19 cellular contexts compared by ENCODE assay signal in genomic region chr1:221706191-221706590, GRCh38. TPM values are rescaled to one million over a fixed set of nuclear protein-coding genes. Genes with fewer than 3 reads are reported as not detected.
DNase-seq lines count a peak whose midpoint lies in the region; ATAC-seq lines count a peak whose summit lies in the region.
"Had no signal": no experiment of that assay in that cellular context is flagged by ENCODE, and none has a peak within 500 bp of the region (broad histone marks: within the 10 kb centered on the region; RNA-seq: fewer than 3 reads in every experiment).

No MANE protein-coding gene starts in this region.

- no peak overlapping the region for H2AFZ ChIP-seq in mesenchymal stem cell (ENCODE audit: low read depth, low read length)

- H3K14ac ChIP-seq in mesenchymal stem cell (ENCODE audit: low read length in 2 of 2) = no peak overlapping the region

- H3K9me3 ChIP-seq in T-helper 17 cell (ENCODE audit: control insufficient read depth, low read length, poor library complexity, severe bottlenecking) (no peaks in the 10 kb centered on the region), mesenchymal stem cell (ENCODE audit: control insufficient read depth, low read length) (no peaks in the 10 kb centered on the region)
- H3K9me3 ChIP-seq: Peyer's patch had no signal

- no peak overlapping the region for H2AK5ac ChIP-seq in mesenchymal stem cell (ENCODE audit: low read length, severe bottlenecking)

- H3K36me3 ChIP-seq in mesenchymal stem cell (ENCODE audit: control insufficient read depth in 1 of 2, insufficient read depth in 2 of 2, low read depth in 1 of 2, low read length in 2 of 2) = peaks cover 15 to 49% of the 10 kb centered on the region in 2 experiments

- ATAC-seq in T-helper 17 cell = no peak
- ATAC-seq in stimulated activated naive B cell treated with anti-CD40 and anti-IgM and Interleukin-4, amounts not matched to agents 10 μg/mL and 1 μg/mL and 100 μg/mL, for 72 hours (replicated peaks) = no peak
- no peak for ATAC-seq in left colon
- no peak for ATAC-seq in HG02798 (IDR thresholded peaks at IDR 0.05; ENCODE audit: poor library complexity, unreplicated experiment)
- ATAC-seq: GM12878 had no signal

- no peaks in the 10 kb centered on the region for H3K27me3 ChIP-seq in mesenchymal stem cell (ENCODE audit: control insufficient read depth in 1 of 2, insufficient read depth in 1 of 2, low read length in 2 of 2)
- H3K27me3 ChIP-seq: Peyer's patch had no signal

- H3K4me3 Mint-ChIP-seq in T-helper 1 cell treated with Interleukin-12 subunit alpha and Interleukin-12 subunit beta and Interleukin-4 antibody, amounts not matched to agents 30 μg/mL and 1 μg/mL, for 36 hours = no peak overlapping the region
- no peak overlapping the region for H3K4me3 Mint-ChIP-seq in T-helper 17 cell
- no peak overlapping the region for H3K4me3 Mint-ChIP-seq in stimulated activated naive B cell treated with anti-CD40 and anti-IgM and Interleukin-4, amounts not matched to agents 10 μg/mL and 1 μg/mL and 100 μg/mL, for 72 hours
- H3K4me3 Mint-ChIP-seq: H9 had no signal

- H3K4me1 ChIP-seq in mesenchymal stem cell (ENCODE audit: control insufficient read depth, insufficient read depth, low read depth, low read length) = peaks cover 3% of the 10 kb centered on the region

- H3K36me3 Mint-ChIP-seq in T-helper 1 cell treated with Interleukin-12 subunit alpha and Interleukin-12 subunit beta and Interleukin-4 antibody, amounts not matched to agents 30 μg/mL and 1 μg/mL, for 36 hours (ENCODE audit: low read depth) = peaks cover 39% of the 10 kb centered on the region
- peaks cover 7% of the 10 kb centered on the region for H3K36me3 Mint-ChIP-seq in T-helper 17 cell (ENCODE audit: low read depth)
- peaks cover 40 to 56% of the 10 kb centered on the region in 2 donors for H3K36me3 Mint-ChIP-seq in stimulated activated naive B cell treated with anti-CD40 and anti-IgM and Interleukin-4, amounts not matched to agents 10 μg/mL and 1 μg/mL and 100 μg/mL, for 72 hours

- no peak overlapping the region for H2BK15ac ChIP-seq in mesenchymal stem cell (ENCODE audit: low read depth, poor library complexity, severe bottlenecking)

- peaks cover 40% of the 10 kb centered on the region for H3K4me1 Mint-ChIP-seq in T-helper 1 cell treated with Interleukin-12 subunit alpha and Interleukin-12 subunit beta and Interleukin-4 antibody, amounts not matched to agents 30 μg/mL and 1 μg/mL, for 36 hours (ENCODE audit: low read depth)
- peaks cover 26% of the 10 kb centered on the region for H3K4me1 Mint-ChIP-seq in T-helper 17 cell
- peaks cover 27 to 29% of the 10 kb centered on the region in 2 donors for H3K4me1 Mint-ChIP-seq in stimulated activated naive B cell treated with anti-CD40 and anti-IgM and Interleukin-4, amounts not matched to agents 10 μg/mL and 1 μg/mL and 100 μg/mL, for 72 hours

- no peaks in the 10 kb centered on the region for H3K9me3 Mint-ChIP-seq in T-helper 1 cell treated with Interleukin-12 subunit alpha and Interleukin-12 subunit beta and Interleukin-4 antibody, amounts not matched to agents 30 μg/mL and 1 μg/mL, for 36 hours
- no peaks in the 10 kb centered on the region for H3K9me3 Mint-ChIP-seq in stimulated activated naive B cell treated with anti-CD40 and anti-IgM and Interleukin-4, amounts not matched to agents 10 μg/mL and 1 μg/mL and 100 μg/mL, for 72 hours
- H3K9me3 Mint-ChIP-seq: CD4-positive, CD25-positive, alpha-beta regulatory T cell; H9 had no signal

- peak overlapping the region; percentile 38 to 40 for H2BK12ac ChIP-seq in mesenchymal stem cell (ENCODE audit: low read length in 2 of 2)

- peaks cover 14% of the 10 kb centered on the region for H3K79me1 ChIP-seq in mesenchymal stem cell (replicated peaks; ENCODE audit: low read length, poor library complexity, severe bottlenecking)

- H2BK120ac ChIP-seq in mesenchymal stem cell (ENCODE audit: low read depth, low read length) = no peak overlapping the region

- no peak overlapping the region for H2BK5ac ChIP-seq in mesenchymal stem cell (ENCODE audit: low read depth, low read length, poor library complexity, severe bottlenecking)

- no peak overlapping the region for H3K4me3 ChIP-seq in mesenchymal stem cell (ENCODE audit: insufficient read depth in 1 of 2, low read depth in 1 of 2, low read length in 2 of 2)
- H3K4me3 ChIP-seq: GM12878, Peyer's patch had no signal

- intact Hi-C loops in left colon (cut with DNase I, micrococcal nuclease) = no loop called here

- no peak overlapping the region for H3K27ac ChIP-seq in mesenchymal stem cell (ENCODE audit: low read length, poor library complexity, severe bottlenecking)
- H3K27ac ChIP-seq: 22Rv1 had no signal

- peak overlapping the region in 1 of 2 experiments; percentile 37 for H3K18ac ChIP-seq in mesenchymal stem cell (ENCODE audit: low read depth in 1 of 2, low read length in 2 of 2)

- peak overlapping the region in 1 of 2 experiments; percentile 19 for H3K4ac ChIP-seq in mesenchymal stem cell (ENCODE audit: low read depth in 1 of 2, low read length in 2 of 2)

- no peak overlapping the region for H3K23ac ChIP-seq in mesenchymal stem cell (ENCODE audit: low read length in 2 of 2)

- peak overlapping the region; percentile 45 for H3K27ac Mint-ChIP-seq in T-helper 1 cell treated with Interleukin-12 subunit alpha and Interleukin-12 subunit beta and Interleukin-4 antibody, amounts not matched to agents 30 μg/mL and 1 μg/mL, for 36 hours
- peak overlapping the region; percentile 87 for H3K27ac Mint-ChIP-seq in T-helper 17 cell
- peak overlapping the region; percentile 25 for H3K27ac Mint-ChIP-seq in stimulated activated naive B cell treated with anti-CD40 and anti-IgM and Interleukin-4, amounts not matched to agents 10 μg/mL and 1 μg/mL and 100 μg/mL, for 72 hours

- H4K8ac ChIP-seq in mesenchymal stem cell (ENCODE audit: low read length) = no peak overlapping the region

- no peak for DNase-seq in T-helper 1 cell
- no peak for DNase-seq in T-helper 17 cell
- DNase-seq in mesenchymal stem cell = no peak
- DNase-seq in stimulated activated naive B cell treated with anti-CD40 and anti-IgM and Interleukin-4, amounts not matched to agents 10 μg/mL and 1 μg/mL and 100 μg/mL, for 72 hours = no peak
- DNase-seq in left colon = no peak
- no peak for DNase-seq in dedifferentiated amniotic fluid mesenchymal stem cell (ENCODE audit: extremely low spot score)
- DNase-seq: CD4-positive, CD25-positive, alpha-beta regulatory T cell; COR-L47; DMS153; H9; MM.1S; NCI-H1092; NCI-H146; NCI-H2081; Peyer's patch had no signal

- H4K91ac ChIP-seq in mesenchymal stem cell (ENCODE audit: low read length) = peak overlapping the region; percentile 5

- 98% methylated on average over 10 of the region's 12 CpGs for WGBS in mesenchymal stem cell

- no peaks in the 10 kb centered on the region for H3K27me3 Mint-ChIP-seq in T-helper 1 cell treated with Interleukin-12 subunit alpha and Interleukin-12 subunit beta and Interleukin-4 antibody, amounts not matched to agents 30 μg/mL and 1 μg/mL, for 36 hours (ENCODE audit: low read depth)
- no peaks in the 10 kb centered on the region for H3K27me3 Mint-ChIP-seq in T-helper 17 cell
- H3K27me3 Mint-ChIP-seq in stimulated activated naive B cell treated with anti-CD40 and anti-IgM and Interleukin-4, amounts not matched to agents 10 μg/mL and 1 μg/mL and 100 μg/mL, for 72 hours = no peaks in the 10 kb centered on the region
- H3K27me3 Mint-ChIP-seq: CD4-positive, CD25-positive, alpha-beta regulatory T cell had no signal

- no peak overlapping the region for H3K9ac ChIP-seq in mesenchymal stem cell (ENCODE audit: low read length)

- no peak overlapping the region for H3K4me2 ChIP-seq in mesenchymal stem cell (ENCODE audit: low read length, poor library complexity, severe bottlenecking)

RNA-seq across cellular contexts. Expression of gene DUSP10, which starts 35.7 kb away (rescaled TPM):
- total RNA-seq in T-helper 17 cell (100 to 1,000 TPM in 1 of 2 donors, 10 to 100 TPM in 1; 95.6 to 107 TPM), left colon (1 to 10 TPM; 3.3 to 5.2 TPM)
- polyA plus RNA-seq in mesenchymal stem cell (2013, experiment 1 of 2) = 46.8 TPM
- 45.6 TPM for polyA plus RNA-seq in mesenchymal stem cell (2013, experiment 2 of 2)

Comparison
In these comparisons a context has a peak if more than half of its experiments do, and no peak if none do; other contexts are left out.
1. H3K27ac Mint-ChIP-seq: peak in every context shown above with its lines; median percentile 87 in T-helper 17 cell; 45 in T-helper 1 cell treated with Interleukin-12 subunit alpha and Interleukin-12 subunit beta and Interleukin-4 antibody, amounts not matched to agents 30 μg/mL and 1 μg/mL, for 36 hours; 25 in stimulated activated naive B cell treated with anti-CD40 and anti-IgM and Interleukin-4, amounts not matched to agents 10 μg/mL and 1 μg/mL and 100 μg/mL, for 72 hours.
2. RNA of gene DUSP10, which starts 35.7 kb away (total RNA-seq): 95.6 to 107 TPM in T-helper 17 cell; 3.3 to 5.2 TPM in left colon; every median in the first group is over 10 times any median in the second.